In genomic region chr7:157541796-157542668, GRCh38 we compare ENCODE assay signal across 17 cellular contexts.
"Had no signal": no experiment of that assay in that cellular context is flagged by ENCODE, and none has a peak within 500 bp of the region (broad histone marks: within the 10 kb centered on the region; RNA-seq: fewer than 3 reads in every experiment).

No MANE protein-coding gene starts in this region.

- H3K27me3 Mint-ChIP-seq: activated CD8-positive, alpha-beta T cell treated with anti-CD3 and anti-CD28 coated beads for 36 hours had no signal

- H3K4me3 Mint-ChIP-seq: activated CD4-positive, alpha-beta T cell treated with anti-CD3 and anti-CD28 coated beads, Interleukin-2, amount 10 ng/mL, durations not matched to agents 24 days and 14 days; activated CD8-positive, alpha-beta T cell treated with anti-CD3 and anti-CD28 coated beads for 36 hours; activated T-cell treated with anti-CD3 and anti-CD28 coated beads, Interleukin-2, amount 50 U/mL, for 4 hours; immature natural killer cell; mesothelial cell of epicardium; stimulated activated naive B cell treated with anti-CD40 and anti-IgM and Interleukin-4, amounts not matched to agents 10 μg/mL and 1 μg/mL and 100 μg/mL, for 72 hours had no signal

- H3K27ac ChIP-seq: adrenal gland, breast epithelium, gastroesophageal sphincter, heart right ventricle, pancreas had no signal

- H3K27me3 ChIP-seq: adrenal gland, pancreas had no signal

- H3K4me1 Mint-ChIP-seq: immature natural killer cell, mesothelial cell of epicardium had no signal

- H3K9me3 Mint-ChIP-seq: activated CD8-positive, alpha-beta T cell treated with anti-CD3 and anti-CD28 coated beads for 36 hours; mesothelial cell of epicardium had no signal

- H3K9me3 ChIP-seq: adrenal gland, gastroesophageal sphincter, heart right ventricle, pancreas had no signal

- ATAC-seq: activated CD8-positive, alpha-beta T cell treated with anti-CD3 and anti-CD28 coated beads for 36 hours; activated T-cell treated with anti-CD3 and anti-CD28 coated beads, Interleukin-2, amount 50 U/mL, for 4 hours; esophagus mucosa; gastroesophageal sphincter; heart right ventricle; pancreas; stimulated activated naive B cell treated with anti-CD40 and anti-IgM and Interleukin-4, amounts not matched to agents 10 μg/mL and 1 μg/mL and 100 μg/mL, for 72 hours had no signal

- H3K36me3 Mint-ChIP-seq: activated naive CD4-positive, alpha-beta T cell treated with anti-CD3 and anti-CD28 coated beads, Interleukin-2, amount 50 U/mL, for 72 hours; mesothelial cell of epicardium had no signal

- DNase-seq: activated CD4-positive, alpha-beta T cell treated with anti-CD3 and anti-CD28 coated beads, Interleukin-2, amount 10 ng/mL, durations not matched to agents 24 days and 14 days; activated CD8-positive, alpha-beta T cell treated with anti-CD3 and anti-CD28 coated beads for 36 hours; activated T-cell treated with anti-CD3 and anti-CD28 coated beads, Interleukin-2, amount 50 U/mL, for 4 hours; adrenal gland; cortex of kidney; heart right ventricle; immature natural killer cell; stimulated activated naive B cell treated with anti-CD40 and anti-IgM and Interleukin-4, amounts not matched to agents 10 μg/mL and 1 μg/mL and 100 μg/mL, for 72 hours; T-helper 1 cell; T-helper 9 cell had no signal

- H3K27ac Mint-ChIP-seq: activated CD4-positive, alpha-beta T cell treated with anti-CD3 and anti-CD28 coated beads, Interleukin-2, amount 10 ng/mL, durations not matched to agents 24 days and 14 days; activated CD8-positive, alpha-beta T cell treated with anti-CD3 and anti-CD28 coated beads for 36 hours; mesothelial cell of epicardium; stimulated activated naive B cell treated with anti-CD40 and anti-IgM and Interleukin-4, amounts not matched to agents 10 μg/mL and 1 μg/mL and 100 μg/mL, for 72 hours had no signal

- H3K36me3 ChIP-seq: adrenal gland, breast epithelium, pancreas had no signal

- H3K4me1 ChIP-seq: adrenal gland, breast epithelium, gastroesophageal sphincter, heart right ventricle, pancreas had no signal

- H3K4me3 ChIP-seq: adrenal gland, breast epithelium, gastroesophageal sphincter, heart right ventricle, lung, pancreas had no signal
